18 cellular contexts compared by ENCODE assay signal in the genomic region with DNA sequence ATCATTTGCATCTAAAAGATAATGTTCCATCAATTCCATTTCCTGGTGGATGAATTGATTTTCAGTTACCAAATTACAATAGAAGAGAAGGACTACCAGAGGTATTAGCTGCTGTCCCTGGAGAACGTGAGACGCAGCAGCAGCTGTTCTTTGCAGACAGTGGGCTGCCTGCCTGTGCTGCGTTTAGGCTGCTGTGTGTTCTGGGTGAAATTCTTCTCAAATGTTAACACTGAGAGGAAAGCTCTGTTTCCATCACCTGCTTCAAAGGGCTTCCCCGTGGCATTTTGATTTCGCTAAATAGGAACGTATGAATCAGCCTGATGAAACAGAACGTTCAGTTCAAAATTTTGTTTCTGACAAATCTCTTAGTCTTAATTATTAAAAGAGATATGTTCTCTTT.
"Had no signal": no experiment of that assay in that cellular context is flagged by ENCODE, and none has a peak within 500 bp of the region (broad histone marks: within the 10 kb centered on the region; RNA-seq: fewer than 3 reads in every experiment).

No MANE protein-coding gene starts in this region.

- DNase-seq: activated CD4-positive, alpha-beta T cell treated with anti-CD3 and anti-CD28 coated beads for 1 hour; activated CD8-positive, alpha-beta memory T cell treated with anti-CD3 and anti-CD28 coated beads for 24 hours; activated CD8-positive, alpha-beta memory T cell treated with anti-CD3 and anti-CD28 coated beads, Interleukin-2, amount 50 U/mL, for 4 hours; activated T-cell treated with anti-CD3 and anti-CD28 coated beads, Interleukin-2, amount 50 U/mL, for 24 hours; adrenal gland; effector memory CD4-positive, alpha-beta T cell; foreskin melanocyte; heart left ventricle; midbrain; spleen; stimulated activated CD4-positive, alpha-beta T cell treated with anti-CD3 and anti-CD28 coated beads, Interleukin-4, amount 100 ng/mL, for 24 hours; stimulated activated naive CD4-positive, alpha-beta T cell treated with Interleukin-2 at 50 U/mL for 16 hours; T-helper 1 cell; upper lobe of right lung had no signal

- H3K9me3 ChIP-seq: adrenal gland, ascending aorta, upper lobe of right lung had no signal

- H2AFZ ChIP-seq: parathyroid adenoma had no signal

- H3K36me3 ChIP-seq: adrenal gland, ascending aorta, heart left ventricle, spleen, upper lobe of right lung had no signal

- H3K4me3 ChIP-seq: adrenal gland, ascending aorta, heart left ventricle, spleen, upper lobe of right lung had no signal

- H3K4me1 ChIP-seq: adrenal gland, ascending aorta, heart left ventricle, parathyroid adenoma, spleen, upper lobe of right lung had no signal

- H3K9ac ChIP-seq: parathyroid adenoma had no signal

- H3K27me3 ChIP-seq: adrenal gland, ascending aorta, heart left ventricle, spleen, upper lobe of right lung had no signal

- ATAC-seq: activated T-helper 17 cell treated with anti-CD3 and anti-CD28 coated beads, Interleukin-2, amount 50 U/mL, for 72 hours; heart left ventricle; sciatic nerve; upper lobe of right lung had no signal

- H3K27ac ChIP-seq: adrenal gland, ascending aorta, heart left ventricle, parathyroid adenoma, spleen, upper lobe of right lung had no signal
